In genomic region chr2:11698009-11698922, GRCh38 we compare ENCODE assay signal across 2 cellular contexts.
TF ChIP-seq lines count a peak whose summit lies in the region.

No MANE protein-coding gene starts in this region.

TF ChIP-seq in IMR-90, 13 proteins besides CTCF, POLR2A, EP300 and RAD21:
- TF ChIP-seq, protein P1, sequence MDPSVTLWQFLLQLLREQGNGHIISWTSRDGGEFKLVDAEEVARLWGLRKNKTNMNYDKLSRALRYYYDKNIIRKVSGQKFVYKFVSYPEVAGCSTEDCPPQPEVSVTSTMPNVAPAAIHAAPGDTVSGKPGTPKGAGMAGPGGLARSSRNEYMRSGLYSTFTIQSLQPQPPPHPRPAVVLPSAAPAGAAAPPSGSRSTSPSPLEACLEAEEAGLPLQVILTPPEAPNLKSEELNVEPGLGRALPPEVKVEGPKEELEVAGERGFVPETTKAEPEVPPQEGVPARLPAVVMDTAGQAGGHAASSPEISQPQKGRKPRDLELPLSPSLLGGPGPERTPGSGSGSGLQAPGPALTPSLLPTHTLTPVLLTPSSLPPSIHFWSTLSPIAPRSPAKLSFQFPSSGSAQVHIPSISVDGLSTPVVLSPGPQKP (IDR thresholded peaks at IDR 0.05; ENCODE audit: borderline replicate concordance, low read depth, low read length): no peak
- TF ChIP-seq MXI1 (IDR thresholded peaks at IDR 0.05; ENCODE audit: borderline replicate concordance, low read depth, low read length): 0 out of 2 replicates have a peak, but pooled peaks have one; percentile 43
- TF ChIP-seq CHD1 (IDR thresholded peaks at IDR 0.05; ENCODE audit: low read depth, low read length): no peak
- TF ChIP-seq BHLHE40 (IDR thresholded peaks at IDR 0.05; ENCODE audit: low read depth, low read length): peak; percentile 80
- TF ChIP-seq SMC3 (IDR thresholded peaks at IDR 0.05; ENCODE audit: low read depth, low read length): no peak
- TF ChIP-seq USF2 (IDR thresholded peaks at IDR 0.05; ENCODE audit: low read depth, low read length): peak; percentile 60
- 0 out of 2 replicates have a peak, but pooled peaks have one; percentile 3 for TF ChIP-seq MAFK (IDR thresholded peaks at IDR 0.05; ENCODE audit: low read depth, low read length)
- TF ChIP-seq FOS (IDR thresholded peaks at IDR 0.05; ENCODE audit: low read depth, low read length): peak; percentile 7; the same call in 1 of the 2 replicates
- peak; percentile 13 for TF ChIP-seq RCOR1 (IDR thresholded peaks at IDR 0.05; ENCODE audit: insufficient replicate concordance, low read length)
- no peak for TF ChIP-seq MAZ (IDR thresholded peaks at IDR 0.05; ENCODE audit: borderline replicate concordance, low read depth, low read length)
TF ChIP-seq in IMR-90: peak in this region for 6.

TF ChIP-seq in HepG2, 621 proteins besides CTCF, POLR2A, EP300 and RAD21 (continues in another document):
- TF ChIP-seq ZFP90 (CRISPR knock-in tag; IDR thresholded peaks at IDR 0.05; ENCODE audit: borderline replicate concordance) (no peak), GPN1 (CRISPR knock-in tag; IDR thresholded peaks at IDR 0.05; ENCODE audit: borderline replicate concordance) (no peak), CENPT (CRISPR knock-in tag; IDR thresholded peaks at IDR 0.05; ENCODE audit: low read depth) (0 out of 2 replicates have a peak, but pooled peaks have one; percentile 30), KMT2B (CRISPR knock-in tag; IDR thresholded peaks at IDR 0.05) (no peak; the same call in 1 of the 2 replicates), ZHX2 (IDR thresholded peaks at IDR 0.05; ENCODE audit: low read depth) (no peak), ZHX2 (CRISPR knock-in tag; IDR thresholded peaks at IDR 0.05; ENCODE audit: borderline replicate concordance) (no peak), ZNF350 (CRISPR knock-in tag; IDR thresholded peaks at IDR 0.05; ENCODE audit: borderline replicate concordance, low read depth) (no peak; the same call in 1 of the 2 replicates), SAP130 (CRISPR knock-in tag; IDR thresholded peaks at IDR 0.05; ENCODE audit: low read depth) (peak; percentile 82), ELF3 (CRISPR knock-in tag; IDR thresholded peaks at IDR 0.05) (peak; percentile 28; the same call in 1 of the 2 replicates), MIER2 (CRISPR knock-in tag; IDR thresholded peaks at IDR 0.05) (peak; percentile 19; the same call in 1 of the 2 replicates), EEA1 (CRISPR knock-in tag; IDR thresholded peaks at IDR 0.05; ENCODE audit: borderline replicate concordance) (no peak; the same call in 1 of the 2 replicates), TMF1 (CRISPR knock-in tag; IDR thresholded peaks at IDR 0.05; ENCODE audit: low read depth) (peak; percentile 59; the same call in 1 of the 2 replicates), PHF21A (CRISPR knock-in tag; IDR thresholded peaks at IDR 0.05) (peak; percentile 54; the same call in 1 of the 2 replicates), ESRRA (CRISPR knock-in tag; IDR thresholded peaks at IDR 0.05; ENCODE audit: low read depth) (peak; percentile 51; the same call in 1 of the 2 replicates), GABPB1 (CRISPR knock-in tag; IDR thresholded peaks at IDR 0.05) (peak; percentile 53), HNRNPUL1 (IDR thresholded peaks at IDR 0.05; ENCODE audit: low read depth, low read length) (no peak), SSRP1 (CRISPR knock-in tag; IDR thresholded peaks at IDR 0.05) (no peak), SOX6 (IDR thresholded peaks at IDR 0.05) (no peak), SOX6 (CRISPR knock-in tag; IDR thresholded peaks at IDR 0.05) (peak; percentile 52; the same call in 1 of the 2 replicates), ZC3H4 (CRISPR knock-in tag; IDR thresholded peaks at IDR 0.05; ENCODE audit: borderline replicate concordance) (no peak), ADNP (CRISPR knock-in tag; IDR thresholded peaks at IDR 0.05) (no peak), ZNF382 (CRISPR knock-in tag; IDR thresholded peaks at IDR 0.05; ENCODE audit: borderline replicate concordance) (no peak), ZNF3 (CRISPR knock-in tag; IDR thresholded peaks at IDR 0.05) (no peak), JDP2 (CRISPR knock-in tag; IDR thresholded peaks at IDR 0.05; ENCODE audit: borderline replicate concordance) (no peak), ZFP82 (CRISPR knock-in tag; IDR thresholded peaks at IDR 0.05; ENCODE audit: borderline replicate concordance) (no peak), STAG1 (CRISPR knock-in tag; IDR thresholded peaks at IDR 0.05) (no peak), IRF2 (CRISPR knock-in tag; IDR thresholded peaks at IDR 0.05) (0 out of 2 replicates have a peak, but pooled peaks have one; percentile 16), ZNF326 (CRISPR knock-in tag; IDR thresholded peaks at IDR 0.05; ENCODE audit: borderline replicate concordance) (no peak), NCOA2 (CRISPR knock-in tag; IDR thresholded peaks at IDR 0.05) (peak; percentile 57; the same call in 1 of the 2 replicates), ZNF234 (CRISPR knock-in tag; conservative IDR thresholded peaks at IDR 0.05) (no peak)
- TF ChIP-seq, protein P2, sequence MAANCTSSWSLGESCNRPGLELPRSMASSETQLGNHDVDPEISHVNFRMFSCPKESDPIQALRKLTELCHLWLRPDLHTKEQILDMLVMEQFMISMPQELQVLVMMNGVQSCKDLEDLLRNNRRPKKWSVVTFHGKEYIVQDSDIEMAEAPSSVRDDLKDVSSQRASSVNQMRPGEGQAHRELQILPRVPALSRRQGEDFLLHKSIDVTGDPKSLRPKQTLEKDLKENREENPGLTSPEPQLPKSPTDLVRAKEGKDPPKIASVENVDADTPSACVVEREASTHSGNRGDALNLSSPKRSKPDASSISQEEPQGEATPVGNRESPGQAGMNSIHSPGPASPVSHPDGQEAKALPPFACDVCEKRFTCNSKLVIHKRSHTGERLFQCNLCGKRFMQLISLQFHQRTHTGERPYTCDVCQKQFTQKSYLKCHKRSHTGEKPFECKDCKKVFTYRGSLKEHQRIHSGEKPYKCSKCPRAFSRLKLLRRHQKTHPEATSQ (CRISPR knock-in tag; IDR thresholded peaks at IDR 0.05; ENCODE audit: borderline replicate concordance): no peak; the same call in 1 of the 2 replicates
- TF ChIP-seq, protein P3, sequence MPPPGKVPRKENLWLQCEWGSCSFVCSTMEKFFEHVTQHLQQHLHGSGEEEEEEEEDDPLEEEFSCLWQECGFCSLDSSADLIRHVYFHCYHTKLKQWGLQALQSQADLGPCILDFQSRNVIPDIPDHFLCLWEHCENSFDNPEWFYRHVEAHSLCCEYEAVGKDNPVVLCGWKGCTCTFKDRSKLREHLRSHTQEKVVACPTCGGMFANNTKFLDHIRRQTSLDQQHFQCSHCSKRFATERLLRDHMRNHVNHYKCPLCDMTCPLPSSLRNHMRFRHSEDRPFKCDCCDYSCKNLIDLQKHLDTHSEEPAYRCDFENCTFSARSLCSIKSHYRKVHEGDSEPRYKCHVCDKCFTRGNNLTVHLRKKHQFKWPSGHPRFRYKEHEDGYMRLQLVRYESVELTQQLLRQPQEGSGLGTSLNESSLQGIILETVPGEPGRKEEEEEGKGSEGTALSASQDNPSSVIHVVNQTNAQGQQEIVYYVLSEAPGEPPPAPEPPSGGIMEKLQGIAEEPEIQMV (CRISPR knock-in tag; IDR thresholded peaks at IDR 0.05; ENCODE audit: low read depth): no peak
- TF ChIP-seq, protein P4, sequence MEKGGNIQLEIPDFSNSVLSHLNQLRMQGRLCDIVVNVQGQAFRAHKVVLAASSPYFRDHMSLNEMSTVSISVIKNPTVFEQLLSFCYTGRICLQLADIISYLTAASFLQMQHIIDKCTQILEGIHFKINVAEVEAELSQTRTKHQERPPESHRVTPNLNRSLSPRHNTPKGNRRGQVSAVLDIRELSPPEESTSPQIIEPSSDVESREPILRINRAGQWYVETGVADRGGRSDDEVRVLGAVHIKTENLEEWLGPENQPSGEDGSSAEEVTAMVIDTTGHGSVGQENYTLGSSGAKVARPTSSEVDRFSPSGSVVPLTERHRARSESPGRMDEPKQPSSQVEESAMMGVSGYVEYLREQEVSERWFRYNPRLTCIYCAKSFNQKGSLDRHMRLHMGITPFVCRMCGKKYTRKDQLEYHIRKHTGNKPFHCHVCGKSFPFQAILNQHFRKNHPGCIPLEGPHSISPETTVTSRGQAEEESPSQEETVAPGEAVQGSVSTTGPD (CRISPR knock-in tag; IDR thresholded peaks at IDR 0.05): no peak
- TF ChIP-seq, protein P5, sequence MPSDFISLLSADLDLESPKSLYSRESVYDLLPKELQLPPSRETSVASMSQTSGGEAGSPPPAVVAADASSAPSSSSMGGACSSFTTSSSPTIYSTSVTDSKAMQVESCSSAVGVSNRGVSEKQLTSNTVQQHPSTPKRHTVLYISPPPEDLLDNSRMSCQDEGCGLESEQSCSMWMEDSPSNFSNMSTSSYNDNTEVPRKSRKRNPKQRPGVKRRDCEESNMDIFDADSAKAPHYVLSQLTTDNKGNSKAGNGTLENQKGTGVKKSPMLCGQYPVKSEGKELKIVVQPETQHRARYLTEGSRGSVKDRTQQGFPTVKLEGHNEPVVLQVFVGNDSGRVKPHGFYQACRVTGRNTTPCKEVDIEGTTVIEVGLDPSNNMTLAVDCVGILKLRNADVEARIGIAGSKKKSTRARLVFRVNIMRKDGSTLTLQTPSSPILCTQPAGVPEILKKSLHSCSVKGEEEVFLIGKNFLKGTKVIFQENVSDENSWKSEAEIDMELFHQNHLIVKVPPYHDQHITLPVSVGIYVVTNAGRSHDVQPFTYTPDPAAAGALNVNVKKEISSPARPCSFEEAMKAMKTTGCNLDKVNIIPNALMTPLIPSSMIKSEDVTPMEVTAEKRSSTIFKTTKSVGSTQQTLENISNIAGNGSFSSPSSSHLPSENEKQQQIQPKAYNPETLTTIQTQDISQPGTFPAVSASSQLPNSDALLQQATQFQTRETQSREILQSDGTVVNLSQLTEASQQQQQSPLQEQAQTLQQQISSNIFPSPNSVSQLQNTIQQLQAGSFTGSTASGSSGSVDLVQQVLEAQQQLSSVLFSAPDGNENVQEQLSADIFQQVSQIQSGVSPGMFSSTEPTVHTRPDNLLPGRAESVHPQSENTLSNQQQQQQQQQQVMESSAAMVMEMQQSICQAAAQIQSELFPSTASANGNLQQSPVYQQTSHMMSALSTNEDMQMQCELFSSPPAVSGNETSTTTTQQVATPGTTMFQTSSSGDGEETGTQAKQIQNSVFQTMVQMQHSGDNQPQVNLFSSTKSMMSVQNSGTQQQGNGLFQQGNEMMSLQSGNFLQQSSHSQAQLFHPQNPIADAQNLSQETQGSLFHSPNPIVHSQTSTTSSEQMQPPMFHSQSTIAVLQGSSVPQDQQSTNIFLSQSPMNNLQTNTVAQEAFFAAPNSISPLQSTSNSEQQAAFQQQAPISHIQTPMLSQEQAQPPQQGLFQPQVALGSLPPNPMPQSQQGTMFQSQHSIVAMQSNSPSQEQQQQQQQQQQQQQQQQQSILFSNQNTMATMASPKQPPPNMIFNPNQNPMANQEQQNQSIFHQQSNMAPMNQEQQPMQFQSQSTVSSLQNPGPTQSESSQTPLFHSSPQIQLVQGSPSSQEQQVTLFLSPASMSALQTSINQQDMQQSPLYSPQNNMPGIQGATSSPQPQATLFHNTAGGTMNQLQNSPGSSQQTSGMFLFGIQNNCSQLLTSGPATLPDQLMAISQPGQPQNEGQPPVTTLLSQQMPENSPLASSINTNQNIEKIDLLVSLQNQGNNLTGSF (CRISPR knock-in tag; IDR thresholded peaks at IDR 0.05): 0 out of 2 replicates have a peak, but pooled peaks have one; percentile 44
- TF ChIP-seq, protein P6, sequence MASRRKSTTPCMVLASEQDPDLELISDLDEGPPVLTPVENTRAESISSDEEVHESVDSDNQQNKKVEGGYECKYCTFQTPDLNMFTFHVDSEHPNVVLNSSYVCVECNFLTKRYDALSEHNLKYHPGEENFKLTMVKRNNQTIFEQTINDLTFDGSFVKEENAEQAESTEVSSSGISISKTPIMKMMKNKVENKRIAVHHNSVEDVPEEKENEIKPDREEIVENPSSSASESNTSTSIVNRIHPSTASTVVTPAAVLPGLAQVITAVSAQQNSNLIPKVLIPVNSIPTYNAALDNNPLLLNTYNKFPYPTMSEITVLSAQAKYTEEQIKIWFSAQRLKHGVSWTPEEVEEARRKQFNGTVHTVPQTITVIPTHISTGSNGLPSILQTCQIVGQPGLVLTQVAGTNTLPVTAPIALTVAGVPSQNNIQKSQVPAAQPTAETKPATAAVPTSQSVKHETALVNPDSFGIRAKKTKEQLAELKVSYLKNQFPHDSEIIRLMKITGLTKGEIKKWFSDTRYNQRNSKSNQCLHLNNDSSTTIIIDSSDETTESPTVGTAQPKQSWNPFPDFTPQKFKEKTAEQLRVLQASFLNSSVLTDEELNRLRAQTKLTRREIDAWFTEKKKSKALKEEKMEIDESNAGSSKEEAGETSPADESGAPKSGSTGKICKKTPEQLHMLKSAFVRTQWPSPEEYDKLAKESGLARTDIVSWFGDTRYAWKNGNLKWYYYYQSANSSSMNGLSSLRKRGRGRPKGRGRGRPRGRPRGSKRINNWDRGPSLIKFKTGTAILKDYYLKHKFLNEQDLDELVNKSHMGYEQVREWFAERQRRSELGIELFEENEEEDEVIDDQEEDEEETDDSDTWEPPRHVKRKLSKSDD (CRISPR knock-in tag; IDR thresholded peaks at IDR 0.05; ENCODE audit: low read depth): no peak
